ENCODE assay signal across 21 cellular contexts in genomic region chr4:175833574-175834350, GRCh38. TPM values are rescaled to one million over a fixed set of nuclear protein-coding genes. Genes with fewer than 3 reads are reported as not detected.
DNase-seq lines count a peak whose midpoint lies in the region; ATAC-seq, FAIRE-seq and TF ChIP-seq lines count a peak whose summit lies in the region.
"Had no signal": no experiment of that assay in that cellular context is flagged by ENCODE, and none has a peak within 500 bp of the region (broad histone marks: within the 10 kb centered on the region; RNA-seq: fewer than 3 reads in every experiment).

No MANE protein-coding gene starts in this region.

- intact Hi-C loops in GM12878 (cut with micrococcal nuclease; ENCODE audit: unreplicated experiment): no loop called here

- RAD21 ChIA-PET in GM12878 (lab: Charles Lee; ENCODE audit: unreplicated experiment): interaction anchor here (0.7 kb wide), 1 partner anchor 26 kb away, joined by 3 read pairs; no protein-coding TSS in a partner anchor

- H3K4me2 ChIP-seq in GM12878 (ENCODE audit: control insufficient read depth, insufficient read depth): no peak overlapping the region

- TF ChIP-seq CTCF in GM12878 (IDR thresholded peaks at IDR 0.05 in 2 of 3, conservative IDR thresholded peaks at IDR 0.05 in 1 of 3; ENCODE audit: control insufficient read depth in 2 of 3, extremely low read depth in 1 of 3, insufficient read depth in 1 of 3, low read depth in 3 of 3, low read length in 3 of 3): no peak

- no peak overlapping the region for H3K4me3 Mint-ChIP-seq in T-cell
- H3K4me3 Mint-ChIP-seq: activated T-helper 17 cell treated with anti-CD3 and anti-CD28 coated beads, Interleukin-2, amount 50 U/mL, for 72 hours had no signal

- H3K4me3 ChIP-seq in GM12878: no peak overlapping the region
- no peak overlapping the region for H3K4me3 ChIP-seq in neuron (ENCODE audit: low read length)
- H3K4me3 ChIP-seq: K562 had no signal

- WGBS in GM12878 (ENCODE audit: insufficient coverage, insufficient replicate concordance, low lambda C conversion rate, missing lambda C conversion rate): 45% methylated on average over 11 of the region's 11 CpGs

- H3K27me3 Mint-ChIP-seq in T-cell: no peaks in the 10 kb centered on the region
- H3K27me3 Mint-ChIP-seq: activated T-helper 17 cell treated with anti-CD3 and anti-CD28 coated beads, Interleukin-2, amount 50 U/mL, for 72 hours had no signal

- no TSS peak for BruUV-seq in GM12878 (replicated peaks; lab: Mats Ljungman, UMichigan)

- ATAC-seq in GM12878 (peak; percentile 61), GM18861 (IDR thresholded peaks at IDR 0.05; ENCODE audit: unreplicated experiment) (no peak), T-cell (replicated peaks in 1 of 4) (no peak)
- ATAC-seq: activated T-helper 17 cell treated with anti-CD3 and anti-CD28 coated beads, Interleukin-2, amount 50 U/mL, for 72 hours; K562 had no signal

- no peak for TF ChIP-seq EP300 in GM12878 (IDR thresholded peaks at IDR 0.05; ENCODE audit: borderline replicate concordance in 1 of 2, control insufficient read depth in 1 of 2, low read depth in 2 of 2, low read length in 2 of 2)

- in situ Hi-C loops in GM12878 (cut with MboI): no loop called here

- CTCF ChIA-PET in GM12878 (lab: Yijun Ruan, JAX): no interaction called here
- CTCF ChIA-PET in T-cell (lab: Charles Lee): no interaction called here

- FAIRE-seq in GM12878 (lab: Jason Lieb, UNC): no peak
- FAIRE-seq: K562, urothelium cell line had no signal

- POLR2A ChIA-PET in GM12878 (lab: Charles Lee): no interaction called here
- POLR2A ChIA-PET in T-cell (lab: Charles Lee): no interaction called here

- H3K27ac Mint-ChIP-seq in T-cell: no peak overlapping the region
- H3K27ac Mint-ChIP-seq: activated T-helper 17 cell treated with anti-CD3 and anti-CD28 coated beads, Interleukin-2, amount 50 U/mL, for 72 hours had no signal

- H3K27me3 ChIP-seq in GM12878 (replicated peaks in 1 of 2; ENCODE audit: control insufficient read depth in 2 of 2, insufficient read depth in 2 of 2, low read length in 1 of 2) (no peaks in the 10 kb centered on the region), neuron (ENCODE audit: insufficient read depth, low read length) (no peaks in the 10 kb centered on the region)

- H3K4me1 Mint-ChIP-seq in T-cell: no peaks in the 10 kb centered on the region
- H3K4me1 Mint-ChIP-seq: activated T-helper 17 cell treated with anti-CD3 and anti-CD28 coated beads, Interleukin-2, amount 50 U/mL, for 72 hours had no signal

- SMC1A ChIA-PET in GM12878 (lab: Charles Lee; ENCODE audit: uncharacterized antibody, unreplicated experiment): interaction anchor here (1.0 to 2.4 kb wide), 3 partner anchors 9 to 20 kb away, joined by 4 to 5 read pairs (median 4); no protein-coding TSS in a partner anchor

- H3K4me1 ChIP-seq in GM12878 (ENCODE audit: control insufficient read depth, insufficient read depth, low read length) (no peaks in the 10 kb centered on the region), neuron (ENCODE audit: insufficient read depth, low read length) (peaks cover 18% of the 10 kb centered on the region)
- H3K4me1 ChIP-seq: Caco-2 had no signal

- no peak overlapping the region for H3K9ac ChIP-seq in GM12878 (ENCODE audit: control insufficient read depth, insufficient read depth, low read length)

- H3K36me3 ChIP-seq in GM12878 (ENCODE audit: control insufficient read depth in 2 of 2, insufficient read depth in 2 of 2, low read length in 1 of 2) (no peaks in the 10 kb centered on the region), neuron (ENCODE audit: insufficient read depth, low read length) (no peaks in the 10 kb centered on the region)

- no peaks in the 10 kb centered on the region for H4K20me1 ChIP-seq in GM12878 (ENCODE audit: control insufficient read depth, insufficient read depth)

- peaks cover 3 to 14% (median 8%) of the 10 kb centered on the region in 3 donors for H3K9me3 Mint-ChIP-seq in T-cell
- H3K9me3 Mint-ChIP-seq: activated T-helper 17 cell treated with anti-CD3 and anti-CD28 coated beads, Interleukin-2, amount 50 U/mL, for 72 hours had no signal

- no peak for TF ChIP-seq RAD21 in GM12878 (IDR thresholded peaks at IDR 0.05; ENCODE audit: insufficient read depth, low read depth, low read length)

- no peaks in the 10 kb centered on the region for H3K9me3 ChIP-seq in GM12878 (replicated peaks; ENCODE audit: control insufficient read depth, insufficient read depth, low read length)
- no peaks in the 10 kb centered on the region for H3K9me3 ChIP-seq in neuron (ENCODE audit: low read length)
- H3K9me3 ChIP-seq: Caco-2 had no signal

- H3K36me3 Mint-ChIP-seq in T-cell: no peaks in the 10 kb centered on the region

- no peak for TF ChIP-seq POLR2A in GM12878 (IDR thresholded peaks at IDR 0.05; ENCODE audit: low read depth, low read length)

- DNase-seq in ELR (ENCODE audit: low read depth) (peak; percentile 24), NAMALWA (ENCODE audit: low spot score) (peak; percentile 69), GM12878 (ENCODE audit: low read depth, low spot score) (no peak), COLO668 (lab: John Stamatoyannopoulos, UW; ENCODE audit: unreplicated experiment) (no peak), T-cell (no peak), OCI-M2 (lab: John Stamatoyannopoulos, UW; ENCODE audit: unreplicated experiment) (no peak)
- DNase-seq: activated CD8-positive, alpha-beta memory T cell treated with anti-CD3 and anti-CD28 coated beads for 24 hours; Caco-2; cortex of kidney; GDM1; NCI-H146; stimulated activated naive CD4-positive, alpha-beta T cell treated with Interleukin-2 at 50 U/mL for 16 hours; T-helper 1 cell had no signal

- no peak overlapping the region for H2AFZ ChIP-seq in GM12878 (ENCODE audit: control insufficient read depth, low read depth, low read length)
- peak overlapping the region; percentile 50 for H2AFZ ChIP-seq in neuron (ENCODE audit: low read depth, low read length)

- H3K79me2 ChIP-seq in GM12878 (ENCODE audit: control insufficient read depth, insufficient read depth, low read length): no peaks in the 10 kb centered on the region

- no peak overlapping the region for H3K27ac ChIP-seq in GM12878 (ENCODE audit: control insufficient read depth, insufficient read depth)
- H3K27ac ChIP-seq: RWPE1 had no signal

TF ChIP-seq in GM12878, 131 proteins besides CTCF, POLR2A, EP300 and RAD21 (continues in another document):
- TF ChIP-seq ESRRA (IDR thresholded peaks at IDR 0.05; ENCODE audit: low read length) (no peak), PKNOX1 (IDR thresholded peaks at IDR 0.05) (no peak), GABPA (IDR thresholded peaks at IDR 0.05; ENCODE audit: low read depth) (no peak), KAT2A (conservative IDR thresholded peaks at IDR 0.05; ENCODE audit: control insufficient read depth, low read depth, low read length) (no peak), HDAC6 (IDR thresholded peaks at IDR 0.05; ENCODE audit: unreplicated experiment) (no peak), LARP7 (IDR thresholded peaks at IDR 0.05) (no peak), E2F4 (IDR thresholded peaks at IDR 0.05; ENCODE audit: low read depth, low read length) (no peak)
- TF ChIP-seq, protein P1, sequence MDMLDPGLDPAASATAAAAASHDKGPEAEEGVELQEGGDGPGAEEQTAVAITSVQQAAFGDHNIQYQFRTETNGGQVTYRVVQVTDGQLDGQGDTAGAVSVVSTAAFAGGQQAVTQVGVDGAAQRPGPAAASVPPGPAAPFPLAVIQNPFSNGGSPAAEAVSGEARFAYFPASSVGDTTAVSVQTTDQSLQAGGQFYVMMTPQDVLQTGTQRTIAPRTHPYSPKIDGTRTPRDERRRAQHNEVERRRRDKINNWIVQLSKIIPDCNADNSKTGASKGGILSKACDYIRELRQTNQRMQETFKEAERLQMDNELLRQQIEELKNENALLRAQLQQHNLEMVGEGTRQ (IDR thresholded peaks at IDR 0.05; ENCODE audit: borderline replicate concordance, low read depth, low read length): no peak

RNA-seq across cellular contexts. Expression of gene GPM6A, which starts 21.7 kb away (rescaled TPM):
- 65.4 and 69.8 TPM in 2 replicates for total RNA-seq in GM12878 (2013; cell fraction: nucleolus; rRNA removed)
- total RNA-seq in GM12878 (2014; rRNA removed) (15.4 and 24.1 TPM in 2 replicates), GM12878 (2014; rRNA removed; fragmentation: Illumina TruSeq; extraction: Trizol) (20.3 and 22.9 TPM in 2 replicates), GM12878 (2021) (18.6 and 19.4 TPM in 2 replicates), T-cell (under 1 TPM in 2 of 5 donors, not detected in 3; 0.20 to 0.35 TPM)
- polyA plus RNA-seq in GM12878 (2011; ENCODE audit: low read depth): 0.71 TPM
- polyA plus RNA-seq in GM12878 (2011; rRNA removed) (12.4 and 14.1 TPM in 2 replicates), GM12878 (2014; fragmentation: Illumina TruSeq; extraction: Trizol) (19.5 and 26.6 TPM in 2 replicates), GM12878 (2014; fragmentation: Nextera tagmentation; extraction: Ambion mirVana) (10 to 100 TPM; 16.0 to 16.1 TPM), GM12878 (2014; rRNA removed) (10.0 and 11.9 TPM in 2 replicates), GM12878 (2016; fragmentation: Nextera tagmentation; extraction: Ambion mirVana) (10 to 100 TPM; 21.7 to 22.4 TPM)
- 9.6 and 11.8 TPM in 2 replicates for polyA plus RNA-seq in GM12878 (2011; cell fraction: cytosol; rRNA removed)
- polyA plus RNA-seq in GM12878 (2011; cell fraction: nucleus; rRNA removed): 4.4 and 5.9 TPM in 2 replicates
- polyA plus RNA-seq in GM12878 (2012): 0.12 and 0.22 TPM in 2 replicates
- 21.7 and 27.1 TPM in 2 replicates for polyA minus RNA-seq in GM12878 (2011; rRNA and poly(A)+ RNA removed)
- 3.4 and 6.0 TPM in 2 replicates for polyA minus RNA-seq in GM12878 (2011; cell fraction: cytosol; rRNA and poly(A)+ RNA removed)
- 4.0 and 10.8 TPM in 2 replicates for polyA minus RNA-seq in GM12878 (2011; cell fraction: nucleus; rRNA and poly(A)+ RNA removed)
- total RNA-seq: activated T-helper 17 cell treated with anti-CD3 and anti-CD28 coated beads, Interleukin-2, amount 50 U/mL, for 72 hours; Caco-2; K562; osteoblast had no signal
- polyA plus RNA-seq: fibroblast of lung, K562 had no signal

Comparison
In these comparisons a context has a peak if more than half of its experiments do, and no peak if none do; other contexts are left out.
1. DNase-seq: peak in ELR (single experiment) and NAMALWA (single experiment); none in GM12878 (single experiment), COLO668 (single experiment), T-cell (0 of 34) and OCI-M2 (single experiment).
2. RNA of gene GPM6A, which starts 21.7 kb away (total RNA-seq): 15.4 to 69.8 TPM in GM12878; 0.20 to 0.35 TPM in T-cell; every median in the first group is over 10 times any median in the second.